In the genomic region with DNA sequence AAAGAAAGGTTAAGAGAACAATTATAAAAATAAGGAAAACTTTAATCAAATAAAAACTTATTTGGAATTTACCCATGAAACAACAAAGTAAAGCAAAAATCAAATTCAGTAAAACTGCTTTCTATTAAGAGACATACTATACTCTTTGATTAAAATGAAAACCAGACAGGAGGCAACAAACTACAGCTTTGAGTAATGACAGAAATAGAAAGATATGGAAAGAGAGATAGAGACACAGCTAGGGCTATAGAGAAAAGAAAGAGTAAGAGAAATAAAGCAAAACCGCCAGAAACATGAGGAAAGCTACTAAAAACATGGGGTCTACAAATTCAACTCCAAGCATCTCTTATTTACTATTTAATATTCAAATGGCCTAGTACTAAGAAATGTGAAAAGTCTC, we compare ENCODE assay signal across 18 cellular contexts.
DNase-seq lines count a peak whose midpoint lies in the region; ATAC-seq, FAIRE-seq and TF ChIP-seq lines count a peak whose summit lies in the region.
"Had no signal": no experiment of that assay in that cellular context is flagged by ENCODE, and none has a peak within 500 bp of the region (broad histone marks: within the 10 kb centered on the region; RNA-seq: fewer than 3 reads in every experiment).

No MANE protein-coding gene starts in this region.

- FAIRE-seq in K562 (lab: Jason Lieb, UNC), result no peak
- FAIRE-seq: H1, HepG2 had no signal

- H3K4me2 ChIP-seq in K562 (ENCODE audit: insufficient read depth, low read length), result no peak overlapping the region
- H3K4me2 ChIP-seq: BLaER1 treated with 17β-estradiol and CSF1 and Interleukin-3, amounts not matched to agents 10 nM and 100 nM had no signal

- no peak overlapping the region for H3K9ac ChIP-seq in K562 (ENCODE audit: insufficient read depth in 1 of 2, low read depth in 2 of 2, low read length in 2 of 2)
- H3K9ac ChIP-seq: BLaER1 treated with 17β-estradiol and CSF1 and Interleukin-3, amounts not matched to agents 10 nM and 100 nM had no signal

- ATAC-seq in right cardiac atrium, result no peak
- no peak for ATAC-seq in T-helper 17 cell
- ATAC-seq in K562, result no peak
- no peak for ATAC-seq in T-cell (replicated peaks in 1 of 4)
- ATAC-seq: CD8-positive, alpha-beta T cell; HepG2 had no signal

- TF ChIP-seq CTCF in cardiac muscle cell (IDR thresholded peaks at IDR 0.05; ENCODE audit: low read depth, low read length) (no peak), K562 (IDR thresholded peaks at IDR 0.05 in 2 of 3, conservative IDR thresholded peaks at IDR 0.05 in 1 of 3; ENCODE audit: insufficient read depth in 2 of 3, low read depth in 1 of 3, low read length in 3 of 3) (no peak), mesothelial cell of epicardium (IDR thresholded peaks at IDR 0.05; ENCODE audit: unreplicated experiment) (no peak), GM10248 (IDR thresholded peaks at IDR 0.05; ENCODE audit: control extremely low read depth, extremely low read depth, low read depth, missing control alignments) (no peak)

- TF ChIP-seq RAD21 in K562 (CRISPR knock-in tag; conservative IDR thresholded peaks at IDR 0.05 in 1 of 2, IDR thresholded peaks at IDR 0.05 in 1 of 2), result no peak

- TSS peak; percentile 7 for BruUV-seq in K562 (replicated peaks; lab: Mats Ljungman, UMichigan)

- H3K27me3 Mint-ChIP-seq in T-helper 17 cell, result no peaks in the 10 kb centered on the region
- H3K27me3 Mint-ChIP-seq in mesothelial cell of epicardium (ENCODE audit: low read depth), result no peaks in the 10 kb centered on the region
- no peaks in the 10 kb centered on the region for H3K27me3 Mint-ChIP-seq in T-cell
- H3K27me3 Mint-ChIP-seq: B cell, IgD-negative memory B cell had no signal

- no peaks in the 10 kb centered on the region for H4K20me1 ChIP-seq in K562 (replicated peaks; ENCODE audit: control insufficient read depth, insufficient read depth, low read length)
- H4K20me1 ChIP-seq: BLaER1 treated with 17β-estradiol and CSF1 and Interleukin-3, amounts not matched to agents 10 nM and 100 nM had no signal

- no peaks in the 10 kb centered on the region for H3K9me3 Mint-ChIP-seq in mesothelial cell of epicardium
- H3K9me3 Mint-ChIP-seq in T-cell, result no peaks in the 10 kb centered on the region
- H3K9me3 Mint-ChIP-seq: CD8-positive, alpha-beta T cell; H9; IgD-negative memory B cell had no signal

- no peaks in the 10 kb centered on the region for H3K9me1 ChIP-seq in K562 (ENCODE audit: control insufficient read depth, insufficient read depth, low read length)

- no peaks in the 10 kb centered on the region for H3K79me2 ChIP-seq in K562 (ENCODE audit: control insufficient read depth, insufficient read depth, low read length)

- peaks cover 10% of the 10 kb centered on the region for H3K36me3 Mint-ChIP-seq in T-helper 17 cell (ENCODE audit: low read depth)
- H3K36me3 Mint-ChIP-seq in mesothelial cell of epicardium, result peaks cover 20% of the 10 kb centered on the region
- H3K36me3 Mint-ChIP-seq in T-cell, result peaks cover 45% of the 10 kb centered on the region

- CTCF ChIA-PET in K562 (lab: Yijun Ruan, JAX; ENCODE audit: low intra/inter-chr PET ratio) (no interaction called here), GM10248 (lab: Yijun Ruan, JAX) (interaction anchor here (1.1 to 1.3 kb wide), 3 partner anchors 17 to 22 kb away, joined by 3 read pairs; no protein-coding TSS in a partner anchor), T-cell (lab: Charles Lee) (interaction anchor here in 1 of 2 donors (0.6 kb wide), 1 partner anchor 68 kb away, joined by 3 read pairs; a partner anchor contains a TSS)

- in situ Hi-C loops in K562 (cut with MboI), result no loop called here

- no peaks in the 10 kb centered on the region for H3K27me3 ChIP-seq in cardiac muscle cell
- no peaks in the 10 kb centered on the region for H3K27me3 ChIP-seq in right cardiac atrium (ENCODE audit: control insufficient read depth, insufficient read depth)
- no peaks in the 10 kb centered on the region for H3K27me3 ChIP-seq in K562 (ENCODE audit: control insufficient read depth in 2 of 2, insufficient read depth in 2 of 2, low read length in 2 of 2)
- H3K27me3 ChIP-seq: BLaER1 treated with 17β-estradiol and CSF1 and Interleukin-3, amounts not matched to agents 10 nM and 100 nM had no signal

- H3K36me3 ChIP-seq in cardiac muscle cell (peaks cover 23% of the 10 kb centered on the region), K562 (ENCODE audit: control insufficient read depth, insufficient read depth, low read length) (peaks cover 74% of the 10 kb centered on the region; the same call in 2 of the 3 replicates)

- POLR2A ChIA-PET in K562 (lab: Yijun Ruan, JAX) (no interaction called here), GM10248 (lab: Yijun Ruan, JAX) (no interaction called here), T-cell (lab: Charles Lee) (no interaction called here)

- DNase-seq in cardiac muscle cell (ENCODE audit: low read depth in 1 of 2, low spot score in 1 of 2), result no peak
- no peak for DNase-seq in right cardiac atrium
- DNase-seq in T-helper 17 cell, result no peak
- no peak for DNase-seq in K562 (ENCODE audit: extremely low read depth in 1 of 4, low spot score in 3 of 4)
- no peak for DNase-seq in mesothelial cell of epicardium (ENCODE audit: low spot score in 2 of 2, unreplicated experiment in 2 of 2)
- no peak for DNase-seq in GM10248 (ENCODE audit: extremely low spot score)
- no peak for DNase-seq in activated CD4-positive, alpha-beta T cell treated with anti-CD3 and anti-CD28 coated beads, Interleukin-2, amount 50 U/mL, for 4 hours
- no peak for DNase-seq in T-cell
- DNase-seq: CD8-positive, alpha-beta T cell; COR-L47; DMS 273 treated with DMSO at 0.1 percent for 48 hours; GDM1; H9 had no signal

- H3K4me3 Mint-ChIP-seq in T-helper 17 cell (no peak overlapping the region), mesothelial cell of epicardium (no peak overlapping the region), T-cell (no peak overlapping the region)
- H3K4me3 Mint-ChIP-seq: B cell; CD8-positive, alpha-beta T cell; H9; IgD-negative memory B cell had no signal

- H3K4me1 ChIP-seq in cardiac muscle cell (ENCODE audit: low read depth) (peaks cover 25% of the 10 kb centered on the region), right cardiac atrium (ENCODE audit: control insufficient read depth, insufficient read depth, low read length) (no peaks in the 10 kb centered on the region), K562 (replicated peaks in 1 of 2; ENCODE audit: control insufficient read depth in 2 of 2, insufficient read depth in 2 of 2, low read length in 2 of 2) (no peaks in the 10 kb centered on the region)
- H3K4me1 ChIP-seq: BLaER1 treated with 17β-estradiol and CSF1 and Interleukin-3, amounts not matched to agents 10 nM and 100 nM had no signal

- H3K4me3 ChIP-seq in cardiac muscle cell (peak overlapping the region; percentile 5), right cardiac atrium (ENCODE audit: low read length) (no peak overlapping the region), K562 (no peak overlapping the region)
- H3K4me3 ChIP-seq: BLaER1 treated with 17β-estradiol and CSF1 and Interleukin-3, amounts not matched to agents 10 nM and 100 nM had no signal

- intact Hi-C loops in right cardiac atrium (cut with DNase I) (no loop called here), K562 (cut with micrococcal nuclease) (no loop called here)

- WGBS in right cardiac atrium, result 55% methylated on average over 1 of the region's 1 CpG
- WGBS in K562 (ENCODE audit: insufficient coverage, low coverage, missing lambda C conversion rate), result 100% methylated on average over 1 of the region's 1 CpG

- H3K27ac ChIP-seq in cardiac muscle cell, result peak overlapping the region; percentile 84
- H3K27ac ChIP-seq in right cardiac atrium (ENCODE audit: low read length), result no peak overlapping the region
- no peak overlapping the region for H3K27ac ChIP-seq in K562 (ENCODE audit: extremely low read depth, low read depth, low read length)
- H3K27ac ChIP-seq: BLaER1 treated with 17β-estradiol and CSF1 and Interleukin-3, amounts not matched to agents 10 nM and 100 nM had no signal

- no peak for TF ChIP-seq POLR2A in K562 (conservative IDR thresholded peaks at IDR 0.05)

- H3K9me3 ChIP-seq in cardiac muscle cell (ENCODE audit: low read depth), result no peaks in the 10 kb centered on the region
- H3K9me3 ChIP-seq in right cardiac atrium (ENCODE audit: control insufficient read depth, low read length), result no peaks in the 10 kb centered on the region
- H3K9me3 ChIP-seq in T-helper 17 cell (ENCODE audit: control insufficient read depth, low read length, poor library complexity, severe bottlenecking), result no peaks in the 10 kb centered on the region
- H3K9me3 ChIP-seq in K562 (replicated peaks; ENCODE audit: control insufficient read depth, insufficient read depth, low read depth, low read length), result no peaks in the 10 kb centered on the region
- H3K9me3 ChIP-seq: BLaER1 treated with 17β-estradiol and CSF1 and Interleukin-3, amounts not matched to agents 10 nM and 100 nM had no signal

- H2AFZ ChIP-seq in K562 (ENCODE audit: low read depth, low read length), result no peak overlapping the region

- no peak for TF ChIP-seq EP300 in K562 (IDR thresholded peaks at IDR 0.05; ENCODE audit: low read length)

- H3K27ac Mint-ChIP-seq in T-helper 17 cell (peak overlapping the region; percentile 54), mesothelial cell of epicardium (peak overlapping the region; percentile 59), T-cell (no peak overlapping the region)
- H3K27ac Mint-ChIP-seq: B cell; CD8-positive, alpha-beta T cell; H9; IgD-negative memory B cell had no signal

- H3K4me1 Mint-ChIP-seq in T-helper 17 cell, result peaks cover 13% of the 10 kb centered on the region
- H3K4me1 Mint-ChIP-seq in mesothelial cell of epicardium, result peaks cover 20% of the 10 kb centered on the region
- peaks cover 0 to 10% (median 6%) of the 10 kb centered on the region in 3 donors for H3K4me1 Mint-ChIP-seq in T-cell
- H3K4me1 Mint-ChIP-seq: B cell, H9 had no signal

TF ChIP-seq in K562, 482 proteins besides CTCF, POLR2A, EP300 and RAD21:
- TF ChIP-seq, protein P1, sequence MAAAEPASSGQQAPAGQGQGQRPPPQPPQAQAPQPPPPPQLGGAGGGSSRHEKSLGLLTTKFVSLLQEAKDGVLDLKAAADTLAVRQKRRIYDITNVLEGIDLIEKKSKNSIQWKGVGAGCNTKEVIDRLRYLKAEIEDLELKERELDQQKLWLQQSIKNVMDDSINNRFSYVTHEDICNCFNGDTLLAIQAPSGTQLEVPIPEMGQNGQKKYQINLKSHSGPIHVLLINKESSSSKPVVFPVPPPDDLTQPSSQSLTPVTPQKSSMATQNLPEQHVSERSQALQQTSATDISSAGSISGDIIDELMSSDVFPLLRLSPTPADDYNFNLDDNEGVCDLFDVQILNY (CRISPR knock-in tag; IDR thresholded peaks at IDR 0.05), result no peak

Comparison
In these comparisons a context has a peak if more than half of its experiments do, and no peak if none do; other contexts are left out.
1. H3K27ac Mint-ChIP-seq: peak in T-helper 17 cell (single experiment) and mesothelial cell of epicardium (single experiment); none in T-cell (0 of 2).